Comparison of ENCODE assay signal across 8 cellular contexts in the genomic region with DNA sequence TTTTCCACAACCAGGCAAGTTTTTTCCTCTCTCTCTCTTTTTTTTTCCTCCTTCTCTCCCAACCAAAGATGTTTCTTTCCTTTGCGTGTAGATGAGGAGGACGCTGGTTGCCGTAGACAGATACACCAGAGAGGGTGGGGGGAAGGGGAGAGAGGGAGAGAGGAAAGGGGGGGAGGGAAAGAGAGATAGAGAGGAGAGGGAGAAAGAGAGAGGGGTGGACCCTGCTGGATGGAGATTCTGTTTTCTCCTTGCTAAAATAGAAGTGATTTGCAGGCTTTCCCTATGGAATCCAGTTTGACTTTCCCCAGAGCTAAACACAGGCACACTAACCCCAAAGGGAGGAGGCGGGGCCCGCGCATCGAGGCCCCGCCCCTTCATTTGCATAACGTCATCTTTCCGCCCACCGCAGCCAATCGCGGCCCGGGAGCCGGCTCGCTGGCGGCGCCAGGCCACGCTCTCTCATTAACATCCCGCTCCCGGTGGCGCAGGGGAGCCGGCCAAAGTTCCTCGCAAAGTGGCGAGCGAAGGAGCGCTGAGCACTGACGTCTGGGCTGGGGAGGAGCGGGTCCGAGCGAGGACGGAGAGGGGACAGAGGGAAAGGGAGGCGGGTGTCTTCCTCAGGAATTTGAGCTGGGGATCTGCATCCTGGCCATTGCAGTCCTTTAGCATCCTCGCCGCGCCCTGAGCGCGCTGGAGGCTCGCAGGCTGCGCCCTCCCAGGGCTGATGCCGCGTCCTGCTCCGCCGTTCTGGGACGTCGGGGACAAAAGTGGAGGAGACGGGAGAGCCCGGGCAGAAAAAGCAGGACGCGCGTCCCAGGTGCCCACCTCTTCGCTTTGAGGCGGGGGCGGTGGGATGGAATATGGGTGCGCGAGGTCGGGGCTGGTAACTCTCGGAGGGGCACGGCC. TPM values are rescaled to one million over a fixed set of nuclear protein-coding genes. Genes with fewer than 3 reads are reported as not detected.
DNase-seq lines count a peak whose midpoint lies in the region; ATAC-seq, FAIRE-seq and TF ChIP-seq lines count a peak whose summit lies in the region.

No MANE protein-coding gene starts in this region.

- DNase-seq in GM12891 (ENCODE audit: insufficient read length, low spot score) (peak; percentile 61), NCI-H1694 (lab: John Stamatoyannopoulos, UW) (peak; percentile 90), cardiac fibroblast (ENCODE audit: low read depth in 2 of 2) (peak; percentile 96 to 97), iris pigment epithelial cell (ENCODE audit: low read depth) (peak; percentile 89), RKO (ENCODE audit: low spot score) (no peak)
- peak; percentile 73 to 79 for DNase-seq in stimulated activated CD4-positive, alpha-beta T cell treated with anti-CD3 and anti-CD28 coated beads, Interleukin-12 subunit alpha, Interleukin-12 subunit beta, amount 100 ng/mL, for 24 hours (ENCODE audit: low read depth in 2 of 2)

- peak; percentile 90 for TF ChIP-seq POLR2A in GM12891 (IDR thresholded peaks at IDR 0.05; ENCODE audit: low read depth, low read length)

- H3K4me3 ChIP-seq in WI38 (ENCODE audit: low read depth, low read length) (peak overlapping the region; percentile 62), cardiac fibroblast (replicated peaks in 1 of 2; ENCODE audit: low read depth in 2 of 2, low read length in 2 of 2) (peak overlapping the region; percentile 72 to 79)

- ATAC-seq in HG02759 (IDR thresholded peaks at IDR 0.05; ENCODE audit: unreplicated experiment) = peak; percentile 64

- TF ChIP-seq CTCF in WI38 (IDR thresholded peaks at IDR 0.05; ENCODE audit: low read depth, low read length) (no peak), cardiac fibroblast (IDR thresholded peaks at IDR 0.05; ENCODE audit: low read depth, low read length) (no peak)

- FAIRE-seq in GM12891 (lab: Jason Lieb, UNC) = peak; percentile 97

TF ChIP-seq in GM12891, 5 proteins besides CTCF, POLR2A, EP300 and RAD21:
- TF ChIP-seq SPI1 (IDR thresholded peaks at IDR 0.05; ENCODE audit: low read depth, low read length) = no peak
- peak; percentile 89 for TF ChIP-seq POLR2AphosphoS5 (IDR thresholded peaks at IDR 0.05; ENCODE audit: low read depth, low read length)
- peak; percentile 97 for TF ChIP-seq POU2F2 (IDR thresholded peaks at IDR 0.05; ENCODE audit: low read depth, low read length)
- TF ChIP-seq TAF1 (IDR thresholded peaks at IDR 0.05; ENCODE audit: low read depth, low read length) = peak; percentile 92
- TF ChIP-seq PAX5 (IDR thresholded peaks at IDR 0.05; ENCODE audit: insufficient read depth, low read length, severe bottlenecking) = no peak

RNA-seq across cellular contexts. Expression of a gene that starts 0.6 kb away (rescaled TPM):
- polyA plus RNA-seq in GM12891 (2012; ENCODE audit: low read depth, missing spikeins) = 2.8 TPM
